In the genomic region with DNA sequence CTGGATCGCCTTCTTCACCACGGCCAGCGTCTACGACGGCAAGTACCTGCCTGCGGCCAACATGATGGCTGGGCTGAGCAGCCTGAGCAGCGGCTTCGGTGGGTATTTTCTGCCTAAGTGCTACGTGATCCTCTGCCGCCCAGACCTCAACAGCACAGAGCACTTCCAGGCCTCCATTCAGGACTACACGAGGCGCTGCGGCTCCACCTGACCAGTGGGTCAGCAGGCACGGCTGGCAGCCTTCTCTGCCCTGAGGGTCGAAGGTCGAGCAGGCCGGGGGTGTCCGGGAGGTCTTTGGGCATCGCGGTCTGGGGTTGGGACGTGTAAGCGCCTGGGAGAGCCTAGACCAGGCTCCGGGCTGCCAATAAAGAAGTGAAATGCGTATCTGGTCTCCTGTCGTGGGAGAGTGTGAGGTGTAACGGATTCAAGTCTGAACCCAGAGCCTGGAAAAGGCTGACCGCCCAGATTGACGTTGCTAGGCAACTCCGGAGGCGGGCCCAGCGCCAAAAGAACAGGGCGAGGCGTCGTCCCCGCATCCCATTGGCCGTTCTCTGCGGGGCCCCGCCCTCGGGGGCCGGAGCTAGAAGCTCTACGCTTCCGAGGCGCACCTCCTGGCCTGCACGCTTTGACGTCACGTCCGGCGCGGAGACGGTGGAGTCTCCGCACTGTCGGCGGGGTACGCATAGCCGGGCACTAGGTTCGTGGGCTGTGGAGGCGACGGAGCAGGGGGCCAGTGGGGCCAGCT, we compare ENCODE assay signal across 8 cellular contexts. TPM values are rescaled to one million over a fixed set of nuclear protein-coding genes. Genes with fewer than 3 reads are reported as not detected.
DNase-seq lines count a peak whose midpoint lies in the region; ATAC-seq and TF ChIP-seq lines count a peak whose summit lies in the region.

ZBTB48 (plus strand) TSS at position 621 of the 745 bp plus-strand sequence. CDS start 616 bp downstream, outside the sequence.

- H3K4me2 ChIP-seq in KMS-11, result peak within 1 kb of the TSS; percentile 87

- H3K4me3 ChIP-seq in KMS-11 (IDR thresholded peaks at IDR 0.05; ENCODE audit: insufficient read depth, low read depth, low read length) (peak within 1 kb of the TSS; percentile 95), Peyer's patch (peak within 1 kb of the TSS; percentile 82 to 97 (median 90)), muscle layer of colon (ENCODE audit: low read depth in 1 of 2, low read length in 2 of 2) (peak within 1 kb of the TSS; percentile 78 to 80)

- H3K36me3 ChIP-seq in KMS-11 (ENCODE audit: insufficient read depth) (no peaks in the 10 kb centered on the region), Peyer's patch (no peaks in the 10 kb centered on the region), muscle layer of colon (ENCODE audit: insufficient read depth, low read length) (peaks cover 5% of the 10 kb centered on the region)

- DNase-seq in DMS53 treated with DMSO at 0.1 percent for 48 hours (lab: John Stamatoyannopoulos, UW; ENCODE audit: unreplicated experiment) (peak; percentile 95), Peyer's patch (peak; percentile 98 to 100 (median 100))
- DNase-seq in activated T-cell treated with anti-CD3 and anti-CD28 coated beads, Interleukin-2, amount 50 U/mL, for 48 hours, result peak; percentile 98
- DNase-seq in stimulated activated CD8-positive, alpha-beta memory T cell treated with anti-CD3 and anti-CD28 coated beads, Interleukin-7, amount 100 ng/mL, for 24 hours (ENCODE audit: low read depth), result peak; percentile 89

- H4K20me1 ChIP-seq in KMS-11 (ENCODE audit: insufficient read depth), result no peaks in the 10 kb centered on the region

- peaks cover 11% of the 10 kb centered on the region for H3K79me2 ChIP-seq in KMS-11 (ENCODE audit: insufficient read depth, low read depth)

- no peaks in the 10 kb centered on the region for H3K27me3 ChIP-seq in KMS-11 (ENCODE audit: insufficient read depth, low read depth)
- H3K27me3 ChIP-seq in Peyer's patch, result no peaks in the 10 kb centered on the region
- no peaks in the 10 kb centered on the region for H3K27me3 ChIP-seq in muscle layer of colon (ENCODE audit: control insufficient read depth in 1 of 2, insufficient read depth in 2 of 2, low read length in 2 of 2)

- ATAC-seq in GM21737 (IDR thresholded peaks at IDR 0.05; ENCODE audit: unreplicated experiment), result peak; percentile 92
- ATAC-seq in esophagus mucosa, result peak; percentile 96

- H3K27ac ChIP-seq in KMS-11 (peak within 1 kb of the TSS; percentile 53), Peyer's patch (peak within 1 kb of the TSS; percentile 95 to 96 (median 95)), muscle layer of colon (ENCODE audit: low read depth, low read length) (peak within 1 kb of the TSS; percentile 77)

- TF ChIP-seq CTCF in KMS-11 (conservative IDR thresholded peaks at IDR 0.05; ENCODE audit: low read depth, low read length), result no peak
- TF ChIP-seq CTCF in Peyer's patch (IDR thresholded peaks at IDR 0.05), result no peak

- no peaks in the 10 kb centered on the region for H3K9me3 ChIP-seq in Peyer's patch
- H3K9me3 ChIP-seq in muscle layer of colon (ENCODE audit: low read length), result no peaks in the 10 kb centered on the region

- H3K4me1 ChIP-seq in KMS-11 (ENCODE audit: low read depth, poor library complexity, severe bottlenecking), result peaks cover 39% of the 10 kb centered on the region
- H3K4me1 ChIP-seq in Peyer's patch, result peaks cover 12 to 37% (median 16%) of the 10 kb centered on the region in 4 donors
- H3K4me1 ChIP-seq in muscle layer of colon (ENCODE audit: insufficient read depth, low read length), result peaks cover 29% of the 10 kb centered on the region

- H2AFZ ChIP-seq in KMS-11 (ENCODE audit: low read depth), result peak within 1 kb of the TSS; percentile 96

- peak; percentile 93 to 97 for TF ChIP-seq POLR2A in Peyer's patch (IDR thresholded peaks at IDR 0.05)

- H3K9ac ChIP-seq in KMS-11, result peak within 1 kb of the TSS; percentile 76
- peak within 1 kb of the TSS; percentile 70 for H3K9ac ChIP-seq in muscle layer of colon (ENCODE audit: low read length)

RNA-seq across cellular contexts. Expression of gene ZBTB48, which starts in this region (rescaled TPM):
- total RNA-seq in Peyer's patch (10 to 100 TPM; 27.0 to 80.9 (median 38.2) TPM), esophagus mucosa (14.5 TPM)

Comparison
In these comparisons a context has a peak if more than half of its experiments do, and no peak if none do; other contexts are left out.
1. Peak in every context shown above with its lines: DNase-seq, ATAC-seq, H3K4me3 ChIP-seq and H3K27ac ChIP-seq.